ENCODE assay signal across 9 cellular contexts in the genomic region with DNA sequence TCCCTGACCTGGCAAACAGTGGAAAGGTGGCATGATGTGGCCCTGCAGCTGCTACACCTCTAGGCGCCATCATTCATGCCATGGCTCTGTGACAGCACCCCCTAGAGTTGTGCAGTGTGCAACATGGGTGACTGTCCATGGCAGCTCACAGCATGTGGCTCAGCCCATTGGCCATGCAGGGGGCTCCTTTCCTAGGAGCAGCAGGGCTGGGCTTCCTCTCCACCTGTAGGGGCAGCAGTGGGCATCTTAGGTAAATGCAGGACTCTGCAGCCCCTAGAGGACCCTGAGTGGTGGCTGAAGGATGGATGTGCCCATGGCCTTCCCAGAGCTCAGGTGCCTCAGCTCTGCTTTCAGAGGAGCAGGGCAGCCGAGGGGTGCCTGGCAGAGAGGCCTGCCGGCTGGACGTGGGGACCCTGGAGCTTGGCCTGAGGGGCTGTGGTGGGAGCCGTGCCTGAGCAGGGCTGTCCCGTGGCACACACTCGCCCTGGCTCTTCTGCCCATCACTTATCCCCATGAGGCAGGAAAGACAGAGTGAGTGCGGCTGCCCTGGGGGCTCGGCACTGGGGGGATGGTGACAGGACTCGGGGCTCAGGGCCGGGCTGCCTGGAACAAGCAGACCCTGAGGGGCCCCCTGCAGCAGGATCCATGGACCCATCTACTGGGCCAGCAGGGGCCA. TPM values are rescaled to one million over a fixed set of nuclear protein-coding genes. Genes with fewer than 3 reads are reported as not detected.
DNase-seq lines count a peak whose midpoint lies in the region; TF ChIP-seq lines count a peak whose summit lies in the region.
"Had no signal": no experiment of that assay in that cellular context is flagged by ENCODE, and none has a peak within 500 bp of the region (broad histone marks: within the 10 kb centered on the region; RNA-seq: fewer than 3 reads in every experiment).

No MANE protein-coding gene starts in this region.

- H3K9me3 Mint-ChIP-seq in mesothelial cell of epicardium = no peaks in the 10 kb centered on the region

- H3K4me3 ChIP-seq in cardiac muscle cell (no peak overlapping the region), foreskin fibroblast (ENCODE audit: low read depth in 1 of 2, low read length in 2 of 2) (no peak overlapping the region), urinary bladder (ENCODE audit: low read depth, low read length) (no peak overlapping the region)

- DNase-seq in cardiac muscle cell (ENCODE audit: low read depth in 1 of 2, low spot score in 1 of 2) (peak in 1 of 2 donors; percentile 45), cardiac septum (ENCODE audit: low spot score) (no peak), RWPE1 (ENCODE audit: low spot score) (no peak), foreskin fibroblast (no peak), NCI-H2107 (lab: John Stamatoyannopoulos, UW) (no peak), mesothelial cell of epicardium (ENCODE audit: low spot score in 2 of 2, unreplicated experiment in 2 of 2) (no peak)
- no peak for DNase-seq in activated naive CD4-positive, alpha-beta T cell (lab: John Stamatoyannopoulos, UW)
- DNase-seq: DMS79 treated with DMSO at 0.1 percent for 48 hours had no signal

- H3K27me3 Mint-ChIP-seq in mesothelial cell of epicardium (ENCODE audit: low read depth) = peaks cover 5% of the 10 kb centered on the region

- H3K27ac ChIP-seq in cardiac muscle cell (no peak overlapping the region), RWPE1 (peak overlapping the region; percentile 99), urinary bladder (ENCODE audit: low read depth) (peak overlapping the region; percentile 81)

- H3K36me3 ChIP-seq in cardiac muscle cell = no peaks in the 10 kb centered on the region
- H3K36me3 ChIP-seq in urinary bladder (ENCODE audit: insufficient read depth) = no peaks in the 10 kb centered on the region

- CTCF ChIA-PET in RWPE1 (lab: Yijun Ruan, JAX) = interaction anchor here (0.6 to 1.8 kb wide), 5 partner anchors 14 to 437 kb away, joined by 3 to 7 read pairs (median 4); partner anchors contain the start of gene SIVA1

- 87% methylated on average over 11 of the region's 11 CpGs for WGBS in urinary bladder

- POLR2A ChIA-PET in RWPE1 (lab: Yijun Ruan, JAX; ENCODE audit: low non-redundant PET) = interaction anchor here (1.0 to 1.2 kb wide), 2 partner anchors 9 to 80 kb away, joined by 3 read pairs; no protein-coding TSS in a partner anchor

- no peaks in the 10 kb centered on the region for H3K4me1 Mint-ChIP-seq in mesothelial cell of epicardium

- H3K4me1 ChIP-seq in cardiac muscle cell (ENCODE audit: low read depth) (no peaks in the 10 kb centered on the region), urinary bladder (ENCODE audit: insufficient read depth) (peaks cover 4% of the 10 kb centered on the region)

- no peaks in the 10 kb centered on the region for H3K9me3 ChIP-seq in cardiac muscle cell (ENCODE audit: low read depth)

- no peaks in the 10 kb centered on the region for H3K27me3 ChIP-seq in cardiac muscle cell

- no peaks in the 10 kb centered on the region for H3K36me3 Mint-ChIP-seq in mesothelial cell of epicardium

- no peak overlapping the region for H3K4me3 Mint-ChIP-seq in mesothelial cell of epicardium

- peak; percentile 33 for TF ChIP-seq CTCF in cardiac muscle cell (IDR thresholded peaks at IDR 0.05; ENCODE audit: low read depth, low read length)
- TF ChIP-seq CTCF in RWPE1 (conservative IDR thresholded peaks at IDR 0.05; ENCODE audit: low read depth) = peak; percentile 45
- peak; percentile 54 for TF ChIP-seq CTCF in foreskin fibroblast (IDR thresholded peaks at IDR 0.05; ENCODE audit: low read depth, low read length)
- TF ChIP-seq CTCF in mesothelial cell of epicardium (IDR thresholded peaks at IDR 0.05; ENCODE audit: unreplicated experiment) = no peak

- intact Hi-C loops in cardiac septum (cut with DNase I) = no loop called here

- H3K27ac Mint-ChIP-seq in mesothelial cell of epicardium = no peak overlapping the region

RNA-seq across cellular contexts. Expression of gene ADSS1, which starts 7.4 kb away (rescaled TPM):
- total RNA-seq in cardiac muscle cell = 53.8 and 63.8 TPM in 2 replicates
- polyA plus RNA-seq in cardiac muscle cell = 53.4 and 73.3 TPM in 2 replicates
- total RNA-seq in cardiac septum = 114 TPM
- total RNA-seq in urinary bladder = 5.4 TPM
- polyA plus RNA-seq in urinary bladder = 8.4 TPM
- total RNA-seq in mesothelial cell of epicardium = 14.1 to 17.1 TPM (median 14.4 TPM) in 3 replicates

RNA-seq across cellular contexts. Expression of gene SIVA1, which starts 21.6 kb away (rescaled TPM):
- total RNA-seq in cardiac muscle cell (217 and 278 TPM in 2 replicates), cardiac septum (50.9 TPM), urinary bladder (39.9 TPM), mesothelial cell of epicardium (68.7 to 70.9 TPM (median 70.9 TPM) in 3 replicates)
- polyA plus RNA-seq in cardiac muscle cell (124 and 145 TPM in 2 replicates), urinary bladder (280 TPM)

RNA-seq across cellular contexts. Expression of gene INF2, which starts 42.0 kb away (rescaled TPM):
- total RNA-seq in cardiac muscle cell (36.5 and 62.4 TPM in 2 replicates), cardiac septum (41.2 TPM), urinary bladder (20.6 TPM), mesothelial cell of epicardium (90.2 to 92.8 TPM (median 92.5 TPM) in 3 replicates)
- polyA plus RNA-seq in cardiac muscle cell (14.1 and 14.5 TPM in 2 replicates), urinary bladder (54.2 TPM)
